In genomic region chr17:13346996-13347762, GRCh38 we compare ENCODE assay signal across 9 cellular contexts.
DNase-seq lines count a peak whose midpoint lies in the region; ATAC-seq and TF ChIP-seq lines count a peak whose summit lies in the region.
"Had no signal": no experiment of that assay in that cellular context is flagged by ENCODE, and none has a peak within 500 bp of the region (broad histone marks: within the 10 kb centered on the region; RNA-seq: fewer than 3 reads in every experiment).

No MANE protein-coding gene starts in this region.

- no peaks in the 10 kb centered on the region for H3K4me1 Mint-ChIP-seq in CD8-positive, alpha-beta memory T cell

- POLR2A ChIA-PET in CD8-positive, alpha-beta memory T cell (lab: Charles Lee), result no interaction called here

- TF ChIP-seq POLR2A in adrenal gland (IDR thresholded peaks at IDR 0.05), result no peak

- H3K36me3 ChIP-seq in MG63 (no peaks in the 10 kb centered on the region), adrenal gland (replicated peaks in 1 of 2) (no peaks in the 10 kb centered on the region)
- H3K36me3 ChIP-seq in CD8-positive, alpha-beta memory T cell (ENCODE audit: insufficient read depth, low read length), result no peaks in the 10 kb centered on the region

- intact Hi-C loops in adrenal gland (cut with DNase I), result no loop called here

- no peaks in the 10 kb centered on the region for H3K27me3 ChIP-seq in MG63
- no peaks in the 10 kb centered on the region for H3K27me3 ChIP-seq in adrenal gland
- H3K27me3 ChIP-seq in CD8-positive, alpha-beta memory T cell (ENCODE audit: insufficient read depth, low read length, poor library complexity, severe bottlenecking), result no peaks in the 10 kb centered on the region

- no peak for ATAC-seq in HG03139 (IDR thresholded peaks at IDR 0.05; ENCODE audit: unreplicated experiment)

- no peak overlapping the region for H3K27ac Mint-ChIP-seq in CD8-positive, alpha-beta memory T cell
- H3K27ac Mint-ChIP-seq: naive thymus-derived CD4-positive, alpha-beta T cell had no signal

- peaks cover 5% of the 10 kb centered on the region; the same call in 1 of the 2 replicates for H3K9me3 ChIP-seq in MG63
- no peaks in the 10 kb centered on the region for H3K9me3 ChIP-seq in adrenal gland (replicated peaks in 1 of 3)
- no peaks in the 10 kb centered on the region for H3K9me3 ChIP-seq in CD8-positive, alpha-beta memory T cell (ENCODE audit: low read length)

- 73 to 80% (median 79%) methylated on average over 10 of the region's 10 CpGs for WGBS in adrenal gland, 4 donors

- no peak overlapping the region for H3K4me3 Mint-ChIP-seq in CD8-positive, alpha-beta memory T cell
- H3K4me3 Mint-ChIP-seq: naive thymus-derived CD4-positive, alpha-beta T cell had no signal

- H3K27ac ChIP-seq in adrenal gland, result no peak overlapping the region
- H3K27ac ChIP-seq in CD8-positive, alpha-beta memory T cell (ENCODE audit: low read depth, low read length), result no peak overlapping the region

- H3K4me3 ChIP-seq in MG63 (no peak overlapping the region), adrenal gland (no peak overlapping the region)
- no peak overlapping the region for H3K4me3 ChIP-seq in CD8-positive, alpha-beta memory T cell (ENCODE audit: low read length)

- peaks cover 0 to 4% of the 10 kb centered on the region in 2 donors for H3K27me3 Mint-ChIP-seq in CD8-positive, alpha-beta memory T cell

- no peaks in the 10 kb centered on the region for H3K36me3 Mint-ChIP-seq in CD8-positive, alpha-beta memory T cell
- H3K36me3 Mint-ChIP-seq: naive thymus-derived CD4-positive, alpha-beta T cell had no signal

- DNase-seq in EL (peak; percentile 95), MG63 (peak; percentile 76), adrenal gland (peak in 5 of 7 donors; percentile 28 to 75 (median 31)), lung microvascular endothelial cell (ENCODE audit: low read depth in 2 of 2) (peak; percentile 8 to 12), NCI-H1092 treated with DMSO at 0.1 percent for 48 hours (lab: John Stamatoyannopoulos, UW) (no peak)
- no peak for DNase-seq in activated CD8-positive, alpha-beta memory T cell treated with anti-CD3 and anti-CD28 coated beads, Interleukin-2, amount 50 U/mL, for 48 hours
- no peak for DNase-seq in CD8-positive, alpha-beta memory T cell
- DNase-seq: naive thymus-derived CD4-positive, alpha-beta T cell had no signal

- TF ChIP-seq CTCF in adrenal gland (IDR thresholded peaks at IDR 0.05), result no peak

- H3K9me3 Mint-ChIP-seq in CD8-positive, alpha-beta memory T cell, result peaks cover 0 to 5% (median 0%) of the 10 kb centered on the region in 5 donors

- CTCF ChIA-PET in CD8-positive, alpha-beta memory T cell (lab: Charles Lee), result no interaction called here

- H3K4me1 ChIP-seq in adrenal gland (replicated peaks in 1 of 2), result no peaks in the 10 kb centered on the region
- H3K4me1 ChIP-seq in CD8-positive, alpha-beta memory T cell (ENCODE audit: insufficient read depth, low read length), result no peaks in the 10 kb centered on the region

Comparison
In these comparisons a context has a peak if more than half of its experiments do, and no peak if none do; other contexts are left out.
1. DNase-seq: peak in EL (single experiment), MG63 (single experiment), adrenal gland (5 of 7) and lung microvascular endothelial cell (2 of 2); none in activated CD8-positive, alpha-beta memory T cell treated with anti-CD3 and anti-CD28 coated beads, Interleukin-2, amount 50 U/mL, for 48 hours (single experiment), CD8-positive, alpha-beta memory T cell (0 of 5) and NCI-H1092 treated with DMSO at 0.1 percent for 48 hours (single experiment).